Comparison of ENCODE assay signal across 24 cellular contexts in the genomic region with DNA sequence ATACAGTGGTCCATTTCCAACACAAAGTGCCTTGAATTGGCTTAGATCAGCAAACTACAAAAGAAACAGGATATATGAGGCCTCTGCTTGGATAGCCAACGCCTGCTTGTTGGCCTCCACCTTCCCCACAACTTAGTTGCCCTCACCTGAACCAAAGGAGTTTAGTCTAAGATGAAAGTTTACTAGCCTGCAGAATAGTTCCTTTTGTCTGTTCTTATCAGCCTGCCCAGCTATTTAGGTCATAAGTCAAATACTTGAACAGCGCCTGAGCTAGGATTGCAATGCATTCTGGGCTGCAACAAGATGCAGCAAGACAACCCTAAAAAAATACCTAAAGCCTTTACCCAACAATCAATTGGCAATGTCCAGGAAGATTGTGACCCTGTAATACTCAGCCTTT.
"Had no signal": no experiment of that assay in that cellular context is flagged by ENCODE, and none has a peak within 500 bp of the region (broad histone marks: within the 10 kb centered on the region; RNA-seq: fewer than 3 reads in every experiment).

No MANE protein-coding gene starts in this region.

- H3K27me3 ChIP-seq: brain microvascular endothelial cell, heart left ventricle, tibial nerve had no signal

- ATAC-seq: effector memory CD8-positive, alpha-beta T cell; right cardiac atrium; T-cell had no signal

- H3K27ac ChIP-seq: brain microvascular endothelial cell, heart left ventricle, left ventricle myocardium inferior, tibial nerve had no signal

- DNase-seq: activated CD4-positive, alpha-beta memory T cell treated with anti-CD3 and anti-CD28 coated beads for 36 hours; activated CD4-positive, alpha-beta T cell treated with anti-CD3 and anti-CD28 coated beads, Interleukin-2, amount 10 ng/mL, durations not matched to agents 24 days and 14 days; activated CD4-positive, CD25-positive, alpha-beta regulatory T cell treated with anti-CD3 and anti-CD28 coated beads, Interleukin-2, amount 50 U/mL, for 72 hours; activated CD8-positive, alpha-beta memory T cell treated with anti-CD3 and anti-CD28 coated beads, Interleukin-2, amount 50 U/mL, for 4 hours; activated gamma-delta T cell; activated naive CD4-positive, alpha-beta T cell treated with anti-CD3 and anti-CD28 coated beads, Interleukin-2, amount 10 ng/mL, durations not matched to agents 7 days and 5 days; activated naive CD8-positive, alpha-beta T cell treated with anti-CD3 and anti-CD28 coated beads, Interleukin-2, amount 10 ng/mL, durations not matched to agents 7 days and 5 days; activated T-cell treated with anti-CD3 and anti-CD28 coated beads, Interleukin-2, amount 50 U/mL, for 1 hour; amniotic stem cell; brain microvascular endothelial cell; caudate nucleus; cortex of kidney; effector memory CD8-positive, alpha-beta T cell; foreskin fibroblast; heart left ventricle; kidney glomerular epithelial cell; left ventricle myocardium inferior; right cardiac atrium; stimulated activated CD4-positive, alpha-beta T cell treated with anti-CD3 and anti-CD28 coated beads, Interleukin-2, amount 100 ng/mL, for 48 hours; stimulated activated naive CD4-positive, alpha-beta T cell treated with Interleukin-2 at 50 U/mL for 16 hours; T-cell had no signal

- FAIRE-seq: astrocyte, urothelium cell line had no signal

- H3K36me3 ChIP-seq: brain microvascular endothelial cell, heart left ventricle, left ventricle myocardium inferior, tibial nerve had no signal

- H3K4me3 ChIP-seq: heart left ventricle, left ventricle myocardium inferior, tibial nerve had no signal

- H3K9me3 ChIP-seq: heart left ventricle, left ventricle myocardium inferior, tibial nerve had no signal
